Comparison of ENCODE assay signal across 14 cellular contexts in genomic region chr19:50801107-50801506, GRCh38. TPM values are rescaled to one million over a fixed set of nuclear protein-coding genes. Genes with fewer than 3 reads are reported as not detected.
A peak's percentile ranks its signal among the peaks of the same experiment; 100 is the strongest.
DNase-seq lines count a peak whose midpoint lies in the region; ATAC-seq, FAIRE-seq and TF ChIP-seq lines count a peak whose summit lies in the region.
"Had no signal": no experiment of that assay in that cellular context is flagged by ENCODE, and none has a peak within 500 bp of the region (broad histone marks: within the 10 kb centered on the region; RNA-seq: fewer than 3 reads in every experiment).

No MANE protein-coding gene starts in this region.

- no peak overlapping the region for H4K8ac ChIP-seq in H9 (replicated peaks; ENCODE audit: insufficient read length, low read depth, low read length)

- H3K79me1 ChIP-seq in H9 (ENCODE audit: insufficient read depth, low read depth, low read length, poor library complexity, severe bottlenecking), result peaks cover 9% of the 10 kb centered on the region

- H3K23ac ChIP-seq in H9 (ENCODE audit: insufficient read length, low read depth, low read length), result no peak overlapping the region

- H2BK5ac ChIP-seq in H9 (ENCODE audit: insufficient read length, low read length), result no peak overlapping the region

- no peak for DNase-seq in CD4-positive, CD25-positive, alpha-beta regulatory T cell
- no peak for DNase-seq in H9
- DNase-seq in cortex of kidney (lab: John Stamatoyannopoulos, UW), result no peak
- DNase-seq in GM12892 (ENCODE audit: insufficient read length), result no peak
- DNase-seq: activated effector memory CD4-positive, alpha-beta T cell treated with anti-CD3 and anti-CD28 coated beads, Interleukin-2, amount 50 U/mL, for 16 hours; Karpas-422; ovary; stimulated activated CD4-positive, alpha-beta T cell treated with anti-CD3 and anti-CD28 coated beads, Interleukin-12 subunit alpha, Interleukin-12 subunit beta, amount 100 ng/mL, for 4 hours; transverse colon; WERI-Rb-1 had no signal

- H2AFZ ChIP-seq in H9 (ENCODE audit: low read length), result no peak overlapping the region

- WGBS in H9 (ENCODE audit: extremely low coverage, insufficient read length, low lambda C conversion rate), result no CpG with 5 or more reads among the region's 8 CpGs

- H2BK20ac ChIP-seq in H9 (ENCODE audit: low read depth, low read length, poor library complexity, severe bottlenecking), result no peak overlapping the region

- H3K36me3 ChIP-seq in CD4-positive, CD25-positive, alpha-beta regulatory T cell (ENCODE audit: control insufficient read depth, insufficient read depth, low read length), result peaks cover 27% of the 10 kb centered on the region
- H3K36me3 ChIP-seq: ovary, transverse colon had no signal

- TF ChIP-seq CTCF in H9 (conservative IDR thresholded peaks at IDR 0.05), result no peak
- TF ChIP-seq CTCF in brain (conservative IDR thresholded peaks at IDR 0.05), result no peak

- no peak overlapping the region for H3K56ac ChIP-seq in H9 (ENCODE audit: insufficient read length, low read depth, low read length)

- H4K20me1 ChIP-seq in H9 (ENCODE audit: control insufficient read depth, insufficient read depth, insufficient read length), result peaks cover 4% of the 10 kb centered on the region

- H4K91ac ChIP-seq in H9 (ENCODE audit: insufficient read length, low read depth, low read length), result no peak overlapping the region

- no peak overlapping the region for H3K4me3 ChIP-seq in CD4-positive, CD25-positive, alpha-beta regulatory T cell (ENCODE audit: low read depth, low read length)
- H3K4me3 ChIP-seq: ovary, transverse colon had no signal

- no peak overlapping the region for H3K27ac Mint-ChIP-seq in CD4-positive, CD25-positive, alpha-beta regulatory T cell
- peak overlapping the region in 2 of 3 experiments; percentile 30 to 86; a peak in 4 of 7 replicates for H3K27ac Mint-ChIP-seq in H9
- H3K27ac Mint-ChIP-seq in brain, result peak overlapping the region in 1 of 5 experiments; percentile 56

- H3K23me2 ChIP-seq in H9 (ENCODE audit: insufficient read length, low read depth, low read length, poor library complexity, severe bottlenecking), result peaks cover 11% of the 10 kb centered on the region

- ATAC-seq in CD4-positive, CD25-positive, alpha-beta regulatory T cell (ENCODE audit: low read depth in 2 of 2), result no peak
- no peak for ATAC-seq in activated CD4-positive, CD25-positive, alpha-beta regulatory T cell treated with anti-CD3 and anti-CD28 coated beads, Interleukin-2, amount 50 U/mL, for 24 hours

- H3K14ac ChIP-seq in H9 (ENCODE audit: insufficient read depth, low read length), result no peak overlapping the region

- H2BK120ac ChIP-seq in H9 (ENCODE audit: low read depth, low read length, poor library complexity, severe bottlenecking), result no peak overlapping the region

- H3K27ac ChIP-seq in CD4-positive, CD25-positive, alpha-beta regulatory T cell (ENCODE audit: insufficient read depth, low read length, poor library complexity, severe bottlenecking), result no peak overlapping the region
- H3K27ac ChIP-seq in H9 (ENCODE audit: insufficient read length, low read depth, low read length), result no peak overlapping the region
- H3K27ac ChIP-seq: ovary, transverse colon, WERI-Rb-1 had no signal

- H3K36me3 Mint-ChIP-seq in CD4-positive, CD25-positive, alpha-beta regulatory T cell, result peaks cover 12% of the 10 kb centered on the region
- peaks cover 46 to 78% (median 72%) of the 10 kb centered on the region in 3 experiments for H3K36me3 Mint-ChIP-seq in H9 (ENCODE audit: insufficient read depth in 1 of 3, low read depth in 3 of 3)
- H3K36me3 Mint-ChIP-seq in brain, result peaks cover 25% of the 10 kb centered on the region

- TF ChIP-seq POLR2A in GM12892 (IDR thresholded peaks at IDR 0.05; ENCODE audit: low read depth, low read length), result no peak

- H3K9ac ChIP-seq in H9 (ENCODE audit: extremely low read depth, insufficient read length, low read length), result no peak overlapping the region

- H3K4me1 Mint-ChIP-seq in CD4-positive, CD25-positive, alpha-beta regulatory T cell, result peaks cover 0 to 52% (median 24%) of the 10 kb centered on the region in 4 donors
- peaks cover 15 to 25% of the 10 kb centered on the region in 2 experiments for H3K4me1 Mint-ChIP-seq in H9
- H3K4me1 Mint-ChIP-seq in brain, result peaks cover 46% of the 10 kb centered on the region

- H3K4me1 ChIP-seq in CD4-positive, CD25-positive, alpha-beta regulatory T cell (ENCODE audit: control insufficient read depth, insufficient read depth, low read length, poor library complexity, severe bottlenecking), result peaks cover 17% of the 10 kb centered on the region
- H3K4me1 ChIP-seq in H9 (ENCODE audit: insufficient read depth, low read length), result peaks cover 5% of the 10 kb centered on the region; the same call in 1 of the 2 replicates

- no peaks in the 10 kb centered on the region for H3K27me3 ChIP-seq in CD4-positive, CD25-positive, alpha-beta regulatory T cell (ENCODE audit: control insufficient read depth, insufficient read depth, low read length)
- H3K27me3 ChIP-seq in H9 (ENCODE audit: insufficient read depth, low read length), result no peaks in the 10 kb centered on the region
- H3K27me3 ChIP-seq: ovary, transverse colon had no signal

- H3K4me3 Mint-ChIP-seq in CD4-positive, CD25-positive, alpha-beta regulatory T cell, result peak overlapping the region in 3 of 4 donors; percentile 36 to 72 (median 62)
- H3K4me3 Mint-ChIP-seq in H9, result peak overlapping the region; percentile 43 to 68
- H3K4me3 Mint-ChIP-seq in brain, result peak overlapping the region; percentile 7 to 68 (median 54)

- FAIRE-seq in GM12892 (lab: Jason Lieb, UNC), result no peak

- no peak overlapping the region for H3K4ac ChIP-seq in H9 (ENCODE audit: low read depth, low read length)

- no peak overlapping the region for H4K5ac ChIP-seq in H9 (ENCODE audit: insufficient read length, low read depth, low read length)

- H3K27me3 Mint-ChIP-seq in CD4-positive, CD25-positive, alpha-beta regulatory T cell, result peaks cover 5% of the 10 kb centered on the region
- H3K27me3 Mint-ChIP-seq in H9 (ENCODE audit: low read depth), result peaks cover 4% of the 10 kb centered on the region
- H3K27me3 Mint-ChIP-seq in brain, result peaks cover 15% of the 10 kb centered on the region
- H3K27me3 Mint-ChIP-seq: central memory CD8-positive, alpha-beta T cell had no signal

- H3K9me3 ChIP-seq in CD4-positive, CD25-positive, alpha-beta regulatory T cell (ENCODE audit: control insufficient read depth in 2 of 2, low read length in 2 of 2), result no peaks in the 10 kb centered on the region
- no peaks in the 10 kb centered on the region for H3K9me3 ChIP-seq in H9 (ENCODE audit: control insufficient read depth, low read depth, low read length)
- H3K9me3 ChIP-seq: ovary, transverse colon had no signal

- H3K79me2 ChIP-seq in H9 (ENCODE audit: insufficient read depth, low read length), result peaks cover 25% of the 10 kb centered on the region; the same call in 1 of the 2 replicates

- no peak overlapping the region for H3K4me2 ChIP-seq in H9 (ENCODE audit: insufficient read depth, insufficient read length, low read length)

- no peak overlapping the region for H2BK12ac ChIP-seq in H9 (ENCODE audit: insufficient read length, low read depth, low read length)

- peaks cover 0 to 2% (median 0%) of the 10 kb centered on the region in 7 donors for H3K9me3 Mint-ChIP-seq in CD4-positive, CD25-positive, alpha-beta regulatory T cell
- peaks cover 3 to 9% of the 10 kb centered on the region in 2 experiments; a peak in 4 of 5 replicates for H3K9me3 Mint-ChIP-seq in H9
- H3K9me3 Mint-ChIP-seq in brain, result peaks cover 0 to 4% (median 0%) of the 10 kb centered on the region in 5 experiments
- H3K9me3 Mint-ChIP-seq: central memory CD8-positive, alpha-beta T cell had no signal

- no peak overlapping the region for H3K18ac ChIP-seq in H9 (ENCODE audit: insufficient read length, low read depth, low read length)

- H2AK5ac ChIP-seq in H9 (ENCODE audit: insufficient read length, low read length), result no peak overlapping the region

- no peak overlapping the region for H3T11ph ChIP-seq in H9 (ENCODE audit: low read length)

- H2BK15ac ChIP-seq in H9 (ENCODE audit: low read depth, low read length), result no peak overlapping the region

RNA-seq across cellular contexts. Expression of gene ACP4, which starts 10.9 kb away (rescaled TPM):
- total RNA-seq in CD4-positive, CD25-positive, alpha-beta regulatory T cell, result not detected
- polyA plus RNA-seq in CD4-positive, CD25-positive, alpha-beta regulatory T cell, result not detected
- not detected in 2 replicates for total RNA-seq in H9 (2021)
- polyA plus RNA-seq in brain (ENCODE audit: insufficient read depth, low read depth, low replicate concordance), result not detected
- polyA plus RNA-seq in GM12892 (2012; ENCODE audit: missing spikeins), result not detected
- total RNA-seq: liver, ovary, transverse colon had no signal
- polyA plus RNA-seq: ovary had no signal

RNA-seq across cellular contexts. Expression of gene KLK1, which starts 22.5 kb away (rescaled TPM):
- total RNA-seq in CD4-positive, CD25-positive, alpha-beta regulatory T cell, result 0.47 TPM
- polyA plus RNA-seq in CD4-positive, CD25-positive, alpha-beta regulatory T cell, result under 1 TPM in 1 of 4 donors, not detected in 3; 0.48 TPM
- 2.1 and 2.3 TPM in 2 replicates for total RNA-seq in H9 (2021)
- not detected for polyA plus RNA-seq in brain (ENCODE audit: insufficient read depth, low read depth, low replicate concordance)
- 33.5 TPM for polyA plus RNA-seq in GM12892 (2012; ENCODE audit: missing spikeins)
- total RNA-seq: liver had no signal
- polyA plus RNA-seq: liver had no signal

RNA-seq across cellular contexts. Expression of gene GPR32, which starts 30.8 kb away (rescaled TPM):
- total RNA-seq in CD4-positive, CD25-positive, alpha-beta regulatory T cell, result not detected
- polyA plus RNA-seq in CD4-positive, CD25-positive, alpha-beta regulatory T cell, result not detected
- not detected in 2 replicates for total RNA-seq in H9 (2021)
- polyA plus RNA-seq in brain (ENCODE audit: insufficient read depth, low read depth, low replicate concordance), result not detected
- polyA plus RNA-seq in GM12892 (2012; ENCODE audit: missing spikeins), result not detected
- total RNA-seq: liver, ovary, transverse colon had no signal
- polyA plus RNA-seq: liver, ovary had no signal

RNA-seq across cellular contexts. Expression of gene KLK15, which starts 32.3 kb away (rescaled TPM):
- total RNA-seq in CD4-positive, CD25-positive, alpha-beta regulatory T cell, result not detected
- polyA plus RNA-seq in CD4-positive, CD25-positive, alpha-beta regulatory T cell, result not detected
- not detected in 2 replicates for total RNA-seq in H9 (2021)
- polyA plus RNA-seq in brain (ENCODE audit: insufficient read depth, low read depth, low replicate concordance), result not detected
- polyA plus RNA-seq in GM12892 (2012; ENCODE audit: missing spikeins), result not detected
- total RNA-seq: liver, ovary had no signal
- polyA plus RNA-seq: liver, ovary had no signal

RNA-seq across cellular contexts. Expression of gene KLK3, which starts 53.6 kb away (rescaled TPM):
- not detected for total RNA-seq in CD4-positive, CD25-positive, alpha-beta regulatory T cell
- not detected for polyA plus RNA-seq in CD4-positive, CD25-positive, alpha-beta regulatory T cell
- not detected in 2 replicates for total RNA-seq in H9 (2021)
- not detected for polyA plus RNA-seq in brain (ENCODE audit: insufficient read depth, low read depth, low replicate concordance)
- polyA plus RNA-seq in GM12892 (2012; ENCODE audit: missing spikeins), result 0.21 TPM
- total RNA-seq: liver had no signal
- polyA plus RNA-seq: liver had no signal

Comparison
In these comparisons a context has a peak if more than half of its experiments do, and no peak if none do; other contexts are left out.
1. H3K27ac Mint-ChIP-seq: peak in H9 (2 of 3); none in CD4-positive, CD25-positive, alpha-beta regulatory T cell (0 of 3).
2. Peak in every context shown above with its lines, with median percentiles within 50 percentile points of each other: H3K4me3 Mint-ChIP-seq.